ENCODE assay signal across 8 cellular contexts in genomic region chr7:101085000-101085948, GRCh38. TPM values are rescaled to one million over a fixed set of nuclear protein-coding genes. Genes with fewer than 3 reads are reported as not detected.
DNase-seq lines count a peak whose midpoint lies in the region; ATAC-seq, FAIRE-seq and TF ChIP-seq lines count a peak whose summit lies in the region.

TRIM56 (plus strand) TSS chr7:101085481; CDS start chr7:101087313, 1,832 bp downstream.

- intact Hi-C loops in endothelial cell of umbilical vein (cut with micrococcal nuclease) = loop anchor here (1.0 kb wide), 1 partner anchor 53 kb away; no protein-coding TSS in a partner anchor

- TF ChIP-seq POLR2A in endothelial cell of umbilical vein (IDR thresholded peaks at IDR 0.05; ENCODE audit: low read depth, low read length) = no peak

- peak within 1 kb of the TSS; percentile 77 for H3K27ac ChIP-seq in endothelial cell of umbilical vein (ENCODE audit: insufficient read depth, low read depth, low read length)

- no peaks in the 10 kb centered on the region for H3K9me3 ChIP-seq in BE2C
- no peaks in the 10 kb centered on the region for H3K9me3 ChIP-seq in endothelial cell of umbilical vein (replicated peaks; ENCODE audit: control insufficient read depth, insufficient read depth, low read length)
- H3K9me3 ChIP-seq in mononuclear cell (ENCODE audit: low read depth, low read length) = no peaks in the 10 kb centered on the region

- POLR2A ChIA-PET in endothelial cell of umbilical vein (lab: Charles Lee) = interaction anchor here (0.7 to 2.1 kb wide), 6 partner anchors 10 to 49 kb away, joined by 3 to 18 read pairs (median 4); partner anchors contain the start of gene SERPINE1

- peak; percentile 21 for FAIRE-seq in endothelial cell of umbilical vein (lab: Jason Lieb, UNC)

- peak; percentile 79 for ATAC-seq in GM19324 (IDR thresholded peaks at IDR 0.05; ENCODE audit: low FRiP score, unreplicated experiment)
- ATAC-seq in HG03460 (IDR thresholded peaks at IDR 0.05; ENCODE audit: unreplicated experiment) = peak; percentile 89

- H3K9ac ChIP-seq in endothelial cell of umbilical vein (replicated peaks; ENCODE audit: extremely low read depth, insufficient read depth, low read length) = peak within 1 kb of the TSS; percentile 73

- H3K4me1 ChIP-seq in BE2C (peaks cover 5% of the 10 kb centered on the region; the same call in 1 of the 2 replicates), endothelial cell of umbilical vein (ENCODE audit: control insufficient read depth, extremely low read depth, insufficient read depth, low read length) (peaks cover 12% of the 10 kb centered on the region), mononuclear cell (ENCODE audit: insufficient read depth, low read length) (peaks cover 29% of the 10 kb centered on the region)

- DNase-seq in BE2C (peak; percentile 84), NOMO-1 treated with dmso at 0.1 percent for 144 hours (lab: John Stamatoyannopoulos, UW; ENCODE audit: unreplicated experiment) (peak; percentile 91), endothelial cell of umbilical vein (ENCODE audit: low read depth, low spot score) (peak; percentile 86)
- DNase-seq in activated CD8-positive, alpha-beta memory T cell treated with anti-CD3 and anti-CD28 coated beads, Interleukin-2, amount 50 U/mL, for 24 hours (ENCODE audit: extremely low read depth) = peak; percentile 36
- DNase-seq in stimulated activated CD8-positive, alpha-beta memory T cell treated with anti-CD3 and anti-CD28 coated beads, Interleukin-4, amount 100 ng/mL, for 1 hour (ENCODE audit: low read depth in 2 of 2, low spot score in 1 of 2) = peak; percentile 45 to 60

- H2AFZ ChIP-seq in endothelial cell of umbilical vein (ENCODE audit: low read depth, low read length) = peak within 1 kb of the TSS; percentile 83

- H4K20me1 ChIP-seq in endothelial cell of umbilical vein (replicated peaks; ENCODE audit: control insufficient read depth, extremely low read depth, insufficient read depth, low read length) = no peaks in the 10 kb centered on the region

- H3K4me3 ChIP-seq in BE2C (ENCODE audit: low read depth, low read length) (peak within 1 kb of the TSS; percentile 65), endothelial cell of umbilical vein (replicated peaks in 1 of 3; ENCODE audit: insufficient read depth in 1 of 3, low read depth in 1 of 3, low read length in 3 of 3) (peak within 1 kb of the TSS; percentile 63 to 71 (median 66)), mononuclear cell (ENCODE audit: low read length) (peak within 1 kb of the TSS; percentile 91)

- CTCF ChIA-PET in endothelial cell of umbilical vein (lab: Charles Lee) = interaction anchor here (1.1 to 2.7 kb wide), 8 partner anchors 8 to 197 kb away, joined by 3 to 22 read pairs (median 6); partner anchors contain the start of gene SERPINE1

- dilution Hi-C loops in endothelial cell of umbilical vein (cut with MboI; ENCODE audit: extremely low pct_ligation_motif_present, low sequenced_read_pairs) = no loop called here

- no peak for TF ChIP-seq CTCF in BE2C (IDR thresholded peaks at IDR 0.05; ENCODE audit: low read depth, low read length)
- TF ChIP-seq CTCF in endothelial cell of umbilical vein (IDR thresholded peaks at IDR 0.05; ENCODE audit: extremely low read depth in 1 of 2, insufficient read depth in 1 of 2, low read depth in 1 of 2, low read length in 2 of 2) = no peak

- no peaks in the 10 kb centered on the region for H3K27me3 ChIP-seq in BE2C
- no peaks in the 10 kb centered on the region for H3K27me3 ChIP-seq in endothelial cell of umbilical vein (ENCODE audit: control insufficient read depth in 2 of 2, insufficient read depth in 2 of 2, low read length in 2 of 2)
- H3K27me3 ChIP-seq in mononuclear cell (ENCODE audit: insufficient read depth, low read length) = no peaks in the 10 kb centered on the region

- H3K4me2 ChIP-seq in endothelial cell of umbilical vein (ENCODE audit: insufficient read depth, low read length) = peak within 1 kb of the TSS; percentile 85

- no peaks in the 10 kb centered on the region for H3K9me1 ChIP-seq in endothelial cell of umbilical vein (replicated peaks; ENCODE audit: control insufficient read depth, extremely low read depth, insufficient read depth, low read length)

- H3K36me3 ChIP-seq in BE2C = peaks cover 2% of the 10 kb centered on the region
- peaks cover 0 to 5% of the 10 kb centered on the region in 2 experiments for H3K36me3 ChIP-seq in endothelial cell of umbilical vein (ENCODE audit: control insufficient read depth in 2 of 2, extremely low read depth in 1 of 2, insufficient read depth in 2 of 2, low read length in 2 of 2)

- H3K79me2 ChIP-seq in endothelial cell of umbilical vein (ENCODE audit: control insufficient read depth, insufficient read depth, low read length) = peaks cover 34% of the 10 kb centered on the region

- BruUV-seq in endothelial cell of umbilical vein (replicated peaks; lab: Mats Ljungman, UMichigan) = no TSS peak

TF ChIP-seq in endothelial cell of umbilical vein, 7 proteins besides CTCF, POLR2A, EP300 and RAD21:
- TF ChIP-seq GATA2 (IDR thresholded peaks at IDR 0.05; ENCODE audit: insufficient read depth, insufficient read length, low read depth, low read length) (peak; percentile 69), JUN (IDR thresholded peaks at IDR 0.05; ENCODE audit: borderline replicate concordance, insufficient read depth, insufficient read length, low read depth) (no peak), POLR2AphosphoS5 (IDR thresholded peaks at IDR 0.05; ENCODE audit: insufficient read depth, low read depth, low read length) (peak; percentile 44), MYC (IDR thresholded peaks at IDR 0.05; ENCODE audit: low read depth, low read length) (peak; percentile 31)

RNA-seq across cellular contexts. Expression of gene TRIM56, which starts in this region (rescaled TPM):
- 8.9 TPM for polyA plus RNA-seq in BE2C (2012; ENCODE audit: insufficient read depth, insufficient read length, low read depth)
- 21.8 and 25.1 TPM in 2 replicates for total RNA-seq in endothelial cell of umbilical vein
- polyA plus RNA-seq in endothelial cell of umbilical vein = 1.9 and 2.3 TPM in 2 replicates
- 2.6 and 3.3 TPM in 2 replicates for polyA plus RNA-seq in endothelial cell of umbilical vein (2011; cell fraction: cytosol; rRNA removed)
- polyA plus RNA-seq in endothelial cell of umbilical vein (2011; cell fraction: nucleus; rRNA removed) = 8.6 and 10.1 TPM in 2 replicates
- 6.5 and 7.6 TPM in 2 replicates for polyA plus RNA-seq in endothelial cell of umbilical vein (2012)
- polyA minus RNA-seq in endothelial cell of umbilical vein = 10.9 and 17.3 TPM in 2 replicates
- 6.0 TPM for polyA minus RNA-seq in endothelial cell of umbilical vein (2011; cell fraction: cytosol; rRNA and poly(A)+ RNA removed)
- polyA minus RNA-seq in endothelial cell of umbilical vein (2011; cell fraction: nucleus; rRNA and poly(A)+ RNA removed) = 6.4 and 7.9 TPM in 2 replicates
- total RNA-seq in mononuclear cell = 10.4 TPM

Comparison
In these comparisons a context has a peak if more than half of its experiments do, and no peak if none do; other contexts are left out.
1. Peak in every context shown above with its lines: DNase-seq, ATAC-seq, H3K4me3 ChIP-seq and H3K27ac ChIP-seq.
2. DNase-seq: peak in every context shown above with its lines; median percentile 91 in NOMO-1 treated with dmso at 0.1 percent for 144 hours; 86 in endothelial cell of umbilical vein; 84 in BE2C; 52 in stimulated activated CD8-positive, alpha-beta memory T cell treated with anti-CD3 and anti-CD28 coated beads, Interleukin-4, amount 100 ng/mL, for 1 hour; 36 in activated CD8-positive, alpha-beta memory T cell treated with anti-CD3 and anti-CD28 coated beads, Interleukin-2, amount 50 U/mL, for 24 hours.